11 cellular contexts compared by ENCODE assay signal in the genomic region with DNA sequence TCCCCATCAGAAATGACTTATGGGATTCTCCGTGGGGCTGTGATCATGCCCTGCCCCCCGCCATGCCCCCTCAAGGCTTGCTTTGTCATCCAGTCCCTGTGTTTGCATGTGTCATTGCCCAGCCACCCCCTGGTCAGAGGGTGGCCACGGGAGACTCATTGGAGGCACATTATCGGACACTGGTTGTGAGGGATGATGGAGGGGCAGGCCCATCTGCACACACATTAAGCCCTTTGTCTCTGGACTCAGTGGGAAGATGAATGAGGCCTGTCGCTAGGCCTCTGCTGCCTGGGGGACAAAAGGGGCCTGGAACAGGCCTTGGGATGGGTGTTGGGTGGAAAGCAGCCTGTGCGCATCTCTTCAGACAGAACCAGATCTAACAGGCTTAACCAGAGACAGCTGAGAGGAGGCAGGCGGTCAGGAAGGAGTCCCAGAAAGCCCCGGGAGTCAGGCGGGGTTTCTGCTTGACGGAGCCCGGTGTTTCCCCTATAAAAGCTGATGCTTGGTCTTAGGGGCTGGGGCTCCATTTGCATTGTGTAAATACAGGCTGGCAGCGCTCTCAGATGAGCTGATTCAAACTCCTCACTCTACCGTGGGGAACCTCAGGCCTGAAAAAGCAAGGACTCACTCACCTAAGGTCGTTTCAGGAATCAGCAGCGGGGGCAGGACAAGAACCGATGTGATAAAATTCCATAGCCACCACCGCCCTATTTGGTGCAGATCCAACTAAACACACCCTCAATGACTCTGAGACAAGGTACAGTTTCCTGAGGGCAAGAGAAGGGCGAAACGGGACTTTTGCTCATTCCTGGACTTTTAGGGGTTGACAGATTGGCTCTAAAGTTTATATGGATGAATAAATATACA. TPM values are rescaled to one million over a fixed set of nuclear protein-coding genes. Genes with fewer than 3 reads are reported as not detected.
DNase-seq lines count a peak whose midpoint lies in the region; ATAC-seq and TF ChIP-seq lines count a peak whose summit lies in the region.
"Had no signal": no experiment of that assay in that cellular context is flagged by ENCODE, and none has a peak within 500 bp of the region (broad histone marks: within the 10 kb centered on the region; RNA-seq: fewer than 3 reads in every experiment).

No MANE protein-coding gene starts in this region.

- no peak for TF ChIP-seq POLR2A in sigmoid colon (IDR thresholded peaks at IDR 0.05)

- no peaks in the 10 kb centered on the region for H3K36me3 Mint-ChIP-seq in activated CD8-positive, alpha-beta memory T cell treated with anti-CD3 and anti-CD28 coated beads, Interleukin-2, amount 10 ng/mL, durations not matched to agents 7 days and 5 days
- H3K36me3 Mint-ChIP-seq: activated naive CD4-positive, alpha-beta T cell treated with anti-CD3 and anti-CD28 coated beads, Interleukin-2, amount 50 U/mL, for 24 hours had no signal

- no peaks in the 10 kb centered on the region for H3K79me2 ChIP-seq in PC-3 (ENCODE audit: low read length)

- H3K27me3 ChIP-seq in PC-3 (ENCODE audit: low read length): no peaks in the 10 kb centered on the region
- no peaks in the 10 kb centered on the region for H3K27me3 ChIP-seq in iPS-18a (ENCODE audit: control insufficient read depth, insufficient read depth, low read length)
- no peaks in the 10 kb centered on the region for H3K27me3 ChIP-seq in sigmoid colon

- intact Hi-C loops in PC-3 (cut with micrococcal nuclease) (no loop called here), sigmoid colon (cut with DNase I) (no loop called here)

- no peak overlapping the region for H2AFZ ChIP-seq in PC-3 (ENCODE audit: low read length)

- H3K4me1 Mint-ChIP-seq in activated CD8-positive, alpha-beta memory T cell treated with anti-CD3 and anti-CD28 coated beads, Interleukin-2, amount 10 ng/mL, durations not matched to agents 7 days and 5 days: no peaks in the 10 kb centered on the region
- H3K4me1 Mint-ChIP-seq: activated naive CD4-positive, alpha-beta T cell treated with anti-CD3 and anti-CD28 coated beads, Interleukin-2, amount 50 U/mL, for 24 hours had no signal

- H3K27ac ChIP-seq in PC-3 (ENCODE audit: low read length) (no peak overlapping the region), iPS-18a (ENCODE audit: low read length) (peak overlapping the region; percentile 25), sigmoid colon (no peak overlapping the region)
- H3K27ac ChIP-seq: HL-60 had no signal

- H3F3A ChIP-seq in PC-3 (ENCODE audit: low read length, unreplicated experiment): no peaks in the 10 kb centered on the region

- H3K36me3 ChIP-seq in PC-3 (ENCODE audit: low read depth, low read length) (no peaks in the 10 kb centered on the region), iPS-18a (ENCODE audit: control insufficient read depth, low read depth, low read length) (no peaks in the 10 kb centered on the region), sigmoid colon (no peaks in the 10 kb centered on the region)

- DNase-seq in PC-3 (no peak), sigmoid colon (peak; percentile 55), hepatic stellate cell (ENCODE audit: low spot score) (no peak), DMS153 (lab: John Stamatoyannopoulos, UW) (no peak)
- DNase-seq in activated CD8-positive, alpha-beta memory T cell treated with anti-CD3 and anti-CD28 coated beads, Interleukin-2, amount 10 ng/mL, durations not matched to agents 7 days and 5 days: no peak
- DNase-seq: NCI-H446 had no signal

- H3K4me2 ChIP-seq in PC-3 (ENCODE audit: low read length): no peak overlapping the region

- H3K4me1 ChIP-seq in PC-3 (ENCODE audit: insufficient read depth, low read length) (peaks cover 5% of the 10 kb centered on the region; the same call in 1 of the 2 replicates), iPS-18a (ENCODE audit: control insufficient read depth, low read depth, low read length) (peaks cover 32% of the 10 kb centered on the region), sigmoid colon (no peaks in the 10 kb centered on the region)

- BruUV-seq in PC-3 (replicated peaks; lab: Mats Ljungman, UMichigan): TSS peak; percentile 24

- H4K20me1 ChIP-seq in PC-3 (ENCODE audit: low read length): no peaks in the 10 kb centered on the region

- no peak overlapping the region for H3K4me3 Mint-ChIP-seq in activated CD8-positive, alpha-beta memory T cell treated with anti-CD3 and anti-CD28 coated beads, Interleukin-2, amount 10 ng/mL, durations not matched to agents 7 days and 5 days
- H3K4me3 Mint-ChIP-seq: activated naive CD4-positive, alpha-beta T cell treated with anti-CD3 and anti-CD28 coated beads, Interleukin-2, amount 50 U/mL, for 24 hours had no signal

- POLR2A ChIA-PET in PC-3 (lab: Charles Lee; ENCODE audit: unreplicated experiment): no interaction called here

- peak; percentile 68 for ATAC-seq in GM21619 (IDR thresholded peaks at IDR 0.05; ENCODE audit: unreplicated experiment)
- peak; percentile 23 for ATAC-seq in PC-3
- no peak for ATAC-seq in activated CD8-positive, alpha-beta memory T cell treated with anti-CD3 and anti-CD28 coated beads, Interleukin-2, amount 10 ng/mL, durations not matched to agents 7 days and 5 days

- no peaks in the 10 kb centered on the region for H3K27me3 Mint-ChIP-seq in activated CD8-positive, alpha-beta memory T cell treated with anti-CD3 and anti-CD28 coated beads, Interleukin-2, amount 10 ng/mL, durations not matched to agents 7 days and 5 days
- H3K27me3 Mint-ChIP-seq: activated naive CD4-positive, alpha-beta T cell treated with anti-CD3 and anti-CD28 coated beads, Interleukin-2, amount 50 U/mL, for 24 hours had no signal

- H3K9me2 ChIP-seq in PC-3 (replicated peaks; ENCODE audit: low read length): no peaks in the 10 kb centered on the region

- H3K4me3 ChIP-seq in PC-3 (ENCODE audit: low read length) (no peak overlapping the region), iPS-18a (ENCODE audit: low read length) (no peak overlapping the region), sigmoid colon (no peak overlapping the region)

- no peaks in the 10 kb centered on the region for H3K9me3 Mint-ChIP-seq in activated CD8-positive, alpha-beta memory T cell treated with anti-CD3 and anti-CD28 coated beads, Interleukin-2, amount 10 ng/mL, durations not matched to agents 7 days and 5 days (ENCODE audit: low read depth)
- H3K9me3 Mint-ChIP-seq: activated naive CD4-positive, alpha-beta T cell treated with anti-CD3 and anti-CD28 coated beads, Interleukin-2, amount 50 U/mL, for 24 hours had no signal

- CTCF ChIA-PET in PC-3 (lab: Charles Lee): interaction anchor here (0.6 to 0.7 kb wide), 2 partner anchors 106 to 122 kb away, joined by 3 read pairs; no protein-coding TSS in a partner anchor
- CTCF ChIA-PET in activated CD8-positive, alpha-beta memory T cell treated with anti-CD3 and anti-CD28 coated beads, Interleukin-2, amount 10 ng/mL, durations not matched to agents 7 days and 5 days (lab: Charles Lee): interaction anchor here (1.5 kb wide), 1 partner anchor 107 kb away, joined by 4 read pairs; no protein-coding TSS in a partner anchor

- no peak for TF ChIP-seq EP300 in sigmoid colon (IDR thresholded peaks at IDR 0.05)

- 30 to 65% methylated on average over 19 of the region's 19 CpGs for WGBS in sigmoid colon, 2 donors

- no peak overlapping the region for H3K27ac Mint-ChIP-seq in activated CD8-positive, alpha-beta memory T cell treated with anti-CD3 and anti-CD28 coated beads, Interleukin-2, amount 10 ng/mL, durations not matched to agents 7 days and 5 days
- H3K27ac Mint-ChIP-seq: activated naive CD4-positive, alpha-beta T cell treated with anti-CD3 and anti-CD28 coated beads, Interleukin-2, amount 50 U/mL, for 24 hours had no signal

- H3K9ac ChIP-seq in PC-3 (ENCODE audit: low read length) (no peak overlapping the region), iPS-18a (ENCODE audit: low read length) (peak overlapping the region; percentile 46)

- H3K9me3 ChIP-seq in PC-3 (ENCODE audit: low read length): no peaks in the 10 kb centered on the region
- H3K9me3 ChIP-seq in iPS-18a (ENCODE audit: control insufficient read depth, low read depth, low read length): no peaks in the 10 kb centered on the region
- H3K9me3 ChIP-seq in sigmoid colon: no peaks in the 10 kb centered on the region

- TF ChIP-seq CTCF in PC-3 (conservative IDR thresholded peaks at IDR 0.05; ENCODE audit: low read depth, low read length): no peak
- no peak for TF ChIP-seq CTCF in sigmoid colon (IDR thresholded peaks at IDR 0.05)

RNA-seq across cellular contexts. Expression of a gene that starts 17.0 kb away (rescaled TPM):
- 54.7 and 56.1 TPM in 2 replicates for total RNA-seq in PC-3 (2014; rRNA removed)
- total RNA-seq in sigmoid colon: 10 to 100 TPM; 43.2 to 58.2 (median 52.0) TPM
- 10 to 100 TPM; 50.4 to 81.1 (median 63.3) TPM for polyA plus RNA-seq in sigmoid colon
- 10 to 100 TPM; 40.5 to 48.1 TPM for total RNA-seq in activated CD8-positive, alpha-beta memory T cell treated with anti-CD3 and anti-CD28 coated beads, Interleukin-2, amount 10 ng/mL, durations not matched to agents 7 days and 5 days

RNA-seq across cellular contexts. Expression of a gene that starts 23.7 kb away (rescaled TPM):
- total RNA-seq in PC-3 (2014; rRNA removed): not detected in 2 replicates
- 1 to 10 TPM; 2.1 to 8.2 (median 5.3) TPM for total RNA-seq in sigmoid colon
- polyA plus RNA-seq in sigmoid colon: 1 to 10 TPM in 1 of 3 donors, not detected in 2; 3.3 TPM
- total RNA-seq in activated CD8-positive, alpha-beta memory T cell treated with anti-CD3 and anti-CD28 coated beads, Interleukin-2, amount 10 ng/mL, durations not matched to agents 7 days and 5 days: not detected
- total RNA-seq: mammary epithelial cell had no signal
- polyA plus RNA-seq: mammary epithelial cell had no signal

RNA-seq across cellular contexts. Expression of a gene that starts 52.1 kb away (rescaled TPM):
- total RNA-seq in PC-3 (2014; rRNA removed) (1.3 and 5.4 TPM in 2 replicates), sigmoid colon (10 to 100 TPM in 3 of 4 donors, 1 to 10 TPM in 1; 7.4 to 17.8 (median 11.4) TPM)
- polyA plus RNA-seq in sigmoid colon: 10 to 100 TPM; 16.8 to 26.1 (median 21.8) TPM
- total RNA-seq in activated CD8-positive, alpha-beta memory T cell treated with anti-CD3 and anti-CD28 coated beads, Interleukin-2, amount 10 ng/mL, durations not matched to agents 7 days and 5 days: 10 to 100 TPM; 34.0 to 35.8 TPM
